24 cellular contexts compared by ENCODE assay signal in the genomic region with DNA sequence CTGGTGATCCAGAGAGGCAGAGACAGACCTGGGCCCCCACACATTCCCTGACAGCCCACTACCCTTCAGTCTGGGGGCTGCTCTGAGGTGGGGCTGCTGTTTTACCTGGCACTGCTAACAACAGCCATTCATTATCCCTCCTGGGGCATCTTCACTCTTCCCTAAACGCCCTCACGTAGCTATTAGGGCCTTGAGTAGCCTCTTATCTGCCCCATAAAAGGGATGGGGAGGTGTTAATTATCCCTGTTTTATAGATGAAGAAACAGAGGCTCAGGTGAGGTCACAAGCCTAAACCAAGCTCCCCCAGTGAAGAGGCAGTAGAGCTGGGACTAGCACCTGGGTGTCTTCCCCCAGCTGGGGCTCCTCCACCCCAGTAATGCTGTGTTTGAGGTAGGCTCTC.
"Had no signal": no experiment of that assay in that cellular context is flagged by ENCODE, and none has a peak within 500 bp of the region (broad histone marks: within the 10 kb centered on the region; RNA-seq: fewer than 3 reads in every experiment).

No MANE protein-coding gene starts in this region.

- H3K27me3 ChIP-seq: MG63 had no signal

- ATAC-seq: HepG2 had no signal

- DNase-seq: IMR-90, Karpas-422, KG1, MG63, NCI-H1092, NCI-H1105 treated with DMSO at 0.1 percent for 48 hours, NCI-H1417 treated with DMSO at 0.1 percent for 48 hours, NCI-H146, NCI-H1694 treated with DMSO at 0.1 percent for 48 hours, NCI-H1930, NCI-H2081, NCI-H2107, NCI-H2171 treated with DMSO at 0.1 percent for 48 hours, NCI-H345, NCI-H446 treated with DMSO at 0.1 percent for 48 hours, NCI-H510A treated with DMSO at 0.1 percent for 48 hours, NCI-H526, NCI-H82, RPMI8226, SHP77, SK-N-SH, SW 1271 had no signal

- H3K4me3 ChIP-seq: MG63 had no signal

- H3K4me2 ChIP-seq: SK-N-SH had no signal

- FAIRE-seq: HepG2, RCC 7860 had no signal

- H3K9me3 ChIP-seq: MG63, SK-N-SH had no signal
